10 cellular contexts compared by ENCODE assay signal in the genomic region with DNA sequence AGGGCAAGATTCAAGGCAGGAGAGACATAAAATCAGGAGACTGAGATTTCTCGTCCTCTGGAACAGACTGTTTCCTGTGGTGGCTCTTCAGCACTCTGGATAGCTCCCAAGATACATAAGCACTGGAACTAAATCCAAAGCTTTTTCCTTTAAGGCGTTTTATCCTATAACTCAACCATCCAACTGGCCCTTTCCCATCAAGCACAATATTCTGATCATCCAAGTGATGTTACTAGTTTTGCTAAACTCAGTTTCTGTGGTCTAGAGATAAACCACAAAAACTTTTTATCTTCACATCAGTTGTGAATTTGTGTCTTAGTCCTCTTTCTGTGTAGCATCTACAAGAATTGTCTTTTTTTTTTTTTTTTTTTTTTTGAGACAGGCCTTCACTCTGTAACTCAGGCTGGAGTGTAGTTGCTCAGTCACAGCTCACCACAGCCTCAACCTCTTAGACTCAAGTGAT.
A peak's percentile ranks its signal among the peaks of the same experiment; 100 is the strongest.
DNase-seq lines count a peak whose midpoint lies in the region; ATAC-seq and TF ChIP-seq lines count a peak whose summit lies in the region.
"Had no signal": no experiment of that assay in that cellular context is flagged by ENCODE, and none has a peak within 500 bp of the region (broad histone marks: within the 10 kb centered on the region; RNA-seq: fewer than 3 reads in every experiment).

No MANE protein-coding gene starts in this region.

- TF ChIP-seq CTCF in cardiac muscle cell (IDR thresholded peaks at IDR 0.05; ENCODE audit: low read depth, low read length) (no peak), right atrium auricular region (IDR thresholded peaks at IDR 0.05) (no peak), epithelial cell of proximal tubule (conservative IDR thresholded peaks at IDR 0.05; ENCODE audit: low read depth, low read length) (no peak)

- no peak overlapping the region for H3K27ac ChIP-seq in cardiac muscle cell
- H3K27ac ChIP-seq in right atrium auricular region, result no peak overlapping the region
- no peak overlapping the region for H3K27ac ChIP-seq in caudate nucleus (ENCODE audit: low read depth, low read length)
- H3K27ac ChIP-seq: C4-2B had no signal

- H3K27me3 ChIP-seq in cardiac muscle cell, result no peaks in the 10 kb centered on the region
- no peaks in the 10 kb centered on the region for H3K27me3 ChIP-seq in right atrium auricular region

- H3K9me3 ChIP-seq in cardiac muscle cell (ENCODE audit: low read depth) (no peaks in the 10 kb centered on the region), right atrium auricular region (no peaks in the 10 kb centered on the region)

- H3K4me3 ChIP-seq in cardiac muscle cell (no peak overlapping the region), right atrium auricular region (no peak overlapping the region), epithelial cell of proximal tubule (ENCODE audit: low read depth, low read length) (no peak overlapping the region)

- H3K36me3 ChIP-seq in cardiac muscle cell, result no peaks in the 10 kb centered on the region
- no peaks in the 10 kb centered on the region for H3K36me3 ChIP-seq in right atrium auricular region

- DNase-seq in cardiac muscle cell (ENCODE audit: low read depth in 1 of 2, low spot score in 1 of 2), result peak; percentile 68 to 78
- no peak for DNase-seq in right atrium auricular region (ENCODE audit: low spot score)
- peak; percentile 4 for DNase-seq in epithelial cell of proximal tubule (ENCODE audit: low read depth)
- DNase-seq in stromal cell of bone marrow (ENCODE audit: low read depth), result peak; percentile 4
- no peak for DNase-seq in cardiac septum (ENCODE audit: low spot score)
- no peak for DNase-seq in caudate nucleus (lab: John Stamatoyannopoulos, UW)
- DNase-seq: NCI-H524 had no signal

- no peak for ATAC-seq in SK-N-SH treated with all-trans-retinoic acid at 6 μM for 48 hours
- ATAC-seq in GM21423 (IDR thresholded peaks at IDR 0.05; ENCODE audit: unreplicated experiment), result no peak

- intact Hi-C loops in cardiac septum (cut with DNase I), result no loop called here

- H3K4me1 ChIP-seq in cardiac muscle cell (ENCODE audit: low read depth), result no peaks in the 10 kb centered on the region
- no peaks in the 10 kb centered on the region for H3K4me1 ChIP-seq in right atrium auricular region

TF ChIP-seq in SK-N-SH treated with all-trans-retinoic acid at 6 μM for 48 hours, 23 proteins besides CTCF, POLR2A, EP300 and RAD21:
- TF ChIP-seq CSDC2 (CRISPR knock-in tag; IDR thresholded peaks at IDR 0.05), result 0 out of 2 replicates have a peak, but pooled peaks have one; percentile 63
- 0 out of 2 replicates have a peak, but pooled peaks have one; percentile 21 for TF ChIP-seq ISL1 (CRISPR knock-in tag; IDR thresholded peaks at IDR 0.05)
- no peak for TF ChIP-seq ARNTL (CRISPR knock-in tag; IDR thresholded peaks at IDR 0.05; ENCODE audit: borderline replicate concordance, low read depth)

Comparison
In these comparisons a context has a peak if more than half of its experiments do, and no peak if none do; other contexts are left out.
1. DNase-seq: peak in cardiac muscle cell (2 of 2), epithelial cell of proximal tubule (single experiment) and stromal cell of bone marrow (single experiment); none in right atrium auricular region (single experiment), cardiac septum (single experiment) and caudate nucleus (0 of 61).